In the genomic region with DNA sequence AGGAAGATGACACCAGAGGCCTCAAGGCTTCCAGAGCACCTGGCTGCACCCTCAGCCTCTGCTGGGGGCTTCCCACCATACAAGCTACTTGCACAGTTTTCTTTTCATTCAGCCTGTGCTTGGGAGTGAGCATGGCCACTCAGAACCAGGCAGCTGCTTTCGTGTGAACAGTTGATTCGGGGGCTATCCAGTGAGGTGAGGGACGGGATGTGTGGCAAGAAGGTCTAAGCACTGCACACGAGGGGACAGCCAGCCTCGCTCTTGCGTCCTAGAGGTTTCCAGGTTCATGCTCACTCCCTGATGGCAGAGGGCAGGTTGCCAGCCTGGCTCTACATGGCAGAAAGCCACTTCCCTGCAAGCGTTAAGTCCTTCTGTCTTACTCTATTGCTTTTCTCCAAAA, we compare ENCODE assay signal across 2 cellular contexts.
TF ChIP-seq lines count a peak whose summit lies in the region.

No MANE protein-coding gene starts in this region.

TF ChIP-seq in HepG2, 621 proteins besides CTCF, POLR2A, EP300 and RAD21:
- no peak for TF ChIP-seq HOXA5 (CRISPR knock-in tag; IDR thresholded peaks at IDR 0.05)
- no peak for TF ChIP-seq ZNF205 (CRISPR knock-in tag; IDR thresholded peaks at IDR 0.05)
- TF ChIP-seq MED1 (CRISPR knock-in tag; IDR thresholded peaks at IDR 0.05), result no peak
- TF ChIP-seq HNRNPUL1 (IDR thresholded peaks at IDR 0.05; ENCODE audit: low read depth, low read length), result no peak
- no peak for TF ChIP-seq MIER3 (CRISPR knock-in tag; IDR thresholded peaks at IDR 0.05; ENCODE audit: borderline replicate concordance)
- no peak for TF ChIP-seq ZNF432 (CRISPR knock-in tag; IDR thresholded peaks at IDR 0.05; ENCODE audit: borderline replicate concordance)
- TF ChIP-seq, protein P1, sequence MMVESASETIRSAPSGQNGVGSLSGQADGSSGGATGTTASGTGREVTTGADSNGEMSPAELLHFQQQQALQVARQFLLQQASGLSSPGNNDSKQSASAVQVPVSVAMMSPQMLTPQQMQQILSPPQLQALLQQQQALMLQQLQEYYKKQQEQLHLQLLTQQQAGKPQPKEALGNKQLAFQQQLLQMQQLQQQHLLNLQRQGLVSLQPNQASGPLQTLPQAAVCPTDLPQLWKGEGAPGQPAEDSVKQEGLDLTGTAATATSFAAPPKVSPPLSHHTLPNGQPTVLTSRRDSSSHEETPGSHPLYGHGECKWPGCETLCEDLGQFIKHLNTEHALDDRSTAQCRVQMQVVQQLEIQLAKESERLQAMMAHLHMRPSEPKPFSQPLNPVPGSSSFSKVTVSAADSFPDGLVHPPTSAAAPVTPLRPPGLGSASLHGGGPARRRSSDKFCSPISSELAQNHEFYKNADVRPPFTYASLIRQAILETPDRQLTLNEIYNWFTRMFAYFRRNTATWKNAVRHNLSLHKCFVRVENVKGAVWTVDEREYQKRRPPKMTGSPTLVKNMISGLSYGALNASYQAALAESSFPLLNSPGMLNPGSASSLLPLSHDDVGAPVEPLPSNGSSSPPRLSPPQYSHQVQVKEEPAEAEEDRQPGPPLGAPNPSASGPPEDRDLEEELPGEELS (CRISPR knock-in tag; IDR thresholded peaks at IDR 0.05), result no peak
- no peak for TF ChIP-seq YEATS2 (CRISPR knock-in tag; IDR thresholded peaks at IDR 0.05; ENCODE audit: borderline replicate concordance)
- TF ChIP-seq SMARCC2 (IDR thresholded peaks at IDR 0.05), result no peak
- TF ChIP-seq ZNF644 (CRISPR knock-in tag; IDR thresholded peaks at IDR 0.05; ENCODE audit: low read depth), result no peak
- TF ChIP-seq ZNF572 (CRISPR knock-in tag; IDR thresholded peaks at IDR 0.05), result no peak
- TF ChIP-seq, protein P2, sequence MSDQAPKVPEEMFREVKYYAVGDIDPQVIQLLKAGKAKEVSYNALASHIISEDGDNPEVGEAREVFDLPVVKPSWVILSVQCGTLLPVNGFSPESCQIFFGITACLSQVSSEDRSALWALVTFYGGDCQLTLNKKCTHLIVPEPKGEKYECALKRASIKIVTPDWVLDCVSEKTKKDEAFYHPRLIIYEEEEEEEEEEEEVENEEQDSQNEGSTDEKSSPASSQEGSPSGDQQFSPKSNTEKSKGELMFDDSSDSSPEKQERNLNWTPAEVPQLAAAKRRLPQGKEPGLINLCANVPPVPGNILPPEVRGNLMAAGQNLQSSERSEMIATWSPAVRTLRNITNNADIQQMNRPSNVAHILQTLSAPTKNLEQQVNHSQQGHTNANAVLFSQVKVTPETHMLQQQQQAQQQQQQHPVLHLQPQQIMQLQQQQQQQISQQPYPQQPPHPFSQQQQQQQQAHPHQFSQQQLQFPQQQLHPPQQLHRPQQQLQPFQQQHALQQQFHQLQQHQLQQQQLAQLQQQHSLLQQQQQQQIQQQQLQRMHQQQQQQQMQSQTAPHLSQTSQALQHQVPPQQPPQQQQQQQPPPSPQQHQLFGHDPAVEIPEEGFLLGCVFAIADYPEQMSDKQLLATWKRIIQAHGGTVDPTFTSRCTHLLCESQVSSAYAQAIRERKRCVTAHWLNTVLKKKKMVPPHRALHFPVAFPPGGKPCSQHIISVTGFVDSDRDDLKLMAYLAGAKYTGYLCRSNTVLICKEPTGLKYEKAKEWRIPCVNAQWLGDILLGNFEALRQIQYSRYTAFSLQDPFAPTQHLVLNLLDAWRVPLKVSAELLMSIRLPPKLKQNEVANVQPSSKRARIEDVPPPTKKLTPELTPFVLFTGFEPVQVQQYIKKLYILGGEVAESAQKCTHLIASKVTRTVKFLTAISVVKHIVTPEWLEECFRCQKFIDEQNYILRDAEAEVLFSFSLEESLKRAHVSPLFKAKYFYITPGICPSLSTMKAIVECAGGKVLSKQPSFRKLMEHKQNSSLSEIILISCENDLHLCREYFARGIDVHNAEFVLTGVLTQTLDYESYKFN (CRISPR knock-in tag; conservative IDR thresholded peaks at IDR 0.05), result no peak
- no peak for TF ChIP-seq ZNF850 (CRISPR knock-in tag; conservative IDR thresholded peaks at IDR 0.05)
- TF ChIP-seq, protein P3, sequence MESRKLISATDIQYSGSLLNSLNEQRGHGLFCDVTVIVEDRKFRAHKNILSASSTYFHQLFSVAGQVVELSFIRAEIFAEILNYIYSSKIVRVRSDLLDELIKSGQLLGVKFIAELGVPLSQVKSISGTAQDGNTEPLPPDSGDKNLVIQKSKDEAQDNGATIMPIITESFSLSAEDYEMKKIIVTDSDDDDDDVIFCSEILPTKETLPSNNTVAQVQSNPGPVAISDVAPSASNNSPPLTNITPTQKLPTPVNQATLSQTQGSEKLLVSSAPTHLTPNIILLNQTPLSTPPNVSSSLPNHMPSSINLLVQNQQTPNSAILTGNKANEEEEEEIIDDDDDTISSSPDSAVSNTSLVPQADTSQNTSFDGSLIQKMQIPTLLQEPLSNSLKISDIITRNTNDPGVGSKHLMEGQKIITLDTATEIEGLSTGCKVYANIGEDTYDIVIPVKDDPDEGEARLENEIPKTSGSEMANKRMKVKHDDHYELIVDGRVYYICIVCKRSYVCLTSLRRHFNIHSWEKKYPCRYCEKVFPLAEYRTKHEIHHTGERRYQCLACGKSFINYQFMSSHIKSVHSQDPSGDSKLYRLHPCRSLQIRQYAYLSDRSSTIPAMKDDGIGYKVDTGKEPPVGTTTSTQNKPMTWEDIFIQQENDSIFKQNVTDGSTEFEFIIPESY (CRISPR knock-in tag; IDR thresholded peaks at IDR 0.05), result no peak

TF ChIP-seq in H1, 55 proteins besides CTCF, POLR2A, EP300 and RAD21:
- TF ChIP-seq CBX5 (IDR thresholded peaks at IDR 0.05; ENCODE audit: low read depth, low read length) (no peak), BCL11A (IDR thresholded peaks at IDR 0.05; ENCODE audit: low read depth in 2 of 2, low read length in 2 of 2) (no peak), ASH2L (IDR thresholded peaks at IDR 0.05; ENCODE audit: low read length) (no peak), SIRT6 (IDR thresholded peaks at IDR 0.05; ENCODE audit: low read length) (no peak)
